In the genomic region with DNA sequence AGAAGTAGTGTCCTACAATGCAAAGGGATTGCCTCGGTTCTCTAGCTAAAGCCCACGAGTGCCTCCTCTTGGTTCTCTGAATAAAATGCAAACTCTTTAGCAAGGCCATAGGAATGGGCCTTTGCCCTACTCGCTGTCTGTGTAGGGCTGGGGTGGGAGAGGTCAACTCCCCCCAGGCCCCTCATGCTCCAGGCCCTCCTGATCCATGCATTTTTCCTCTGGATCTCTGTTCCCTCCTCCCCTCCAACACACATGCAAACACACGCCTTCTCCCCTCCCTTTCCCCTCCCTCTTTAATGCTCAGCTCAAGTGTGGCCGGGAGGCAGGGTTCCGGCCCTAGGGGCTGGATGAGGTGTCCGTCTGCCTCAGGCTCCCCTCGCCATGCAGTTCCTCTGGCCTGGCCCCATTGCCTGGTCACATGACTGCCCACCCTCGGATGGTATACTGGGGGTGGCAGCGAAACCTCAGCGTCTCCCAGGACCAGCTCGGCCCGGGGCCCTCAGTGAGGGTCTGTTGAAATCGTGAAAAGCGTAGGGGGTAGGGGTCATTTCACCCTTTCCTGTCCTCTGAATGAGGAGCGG, we compare ENCODE assay signal across 11 cellular contexts. TPM values are rescaled to one million over a fixed set of nuclear protein-coding genes. Genes with fewer than 3 reads are reported as not detected.
DNase-seq lines count a peak whose midpoint lies in the region; FAIRE-seq and TF ChIP-seq lines count a peak whose summit lies in the region.
"Had no signal": no experiment of that assay in that cellular context is flagged by ENCODE, and none has a peak within 500 bp of the region (broad histone marks: within the 10 kb centered on the region; RNA-seq: fewer than 3 reads in every experiment).

No MANE protein-coding gene starts in this region.

- no peak for TF ChIP-seq POLR2A in suprapubic skin (IDR thresholded peaks at IDR 0.05)
- no peak for TF ChIP-seq POLR2A in GM12892 (IDR thresholded peaks at IDR 0.05; ENCODE audit: low read depth, low read length)

- intact Hi-C loops in activated CD4-positive, alpha-beta memory T cell treated with anti-CD3 and anti-CD28 coated beads for 36 hours (cut with micrococcal nuclease) = loop anchor here (5.0 kb wide), 1 partner anchor 36 kb away; no protein-coding TSS in a partner anchor
- intact Hi-C loops in activated T-helper 1 cell treated with anti-CD3 and anti-CD28 coated beads, Interleukin-12 subunit alpha, Interleukin-12 subunit beta, Interleukin-2, Interleukin-4 antibody, amounts not matched to agents 30 ng/mL and 10 ng/mL and 1 ng/mL, durations not matched to agents 14 hours and 24 hours and 36 hours (cut with micrococcal nuclease) = no loop called here
- intact Hi-C loops in tibial artery (cut with DNase I; ENCODE audit: low total_unique reads) = no loop called here

- H3K9me3 Mint-ChIP-seq in activated CD4-positive, alpha-beta memory T cell treated with anti-CD3 and anti-CD28 coated beads, Interleukin-2, amount 10 ng/mL, durations not matched to agents 7 days and 5 days = no peaks in the 10 kb centered on the region
- H3K9me3 Mint-ChIP-seq in activated CD4-positive, alpha-beta memory T cell treated with anti-CD3 and anti-CD28 coated beads for 36 hours = no peaks in the 10 kb centered on the region
- no peaks in the 10 kb centered on the region for H3K9me3 Mint-ChIP-seq in activated T-helper 1 cell treated with anti-CD3 and anti-CD28 coated beads, Interleukin-12 subunit alpha, Interleukin-12 subunit beta, Interleukin-2, Interleukin-4 antibody, amounts not matched to agents 30 ng/mL and 10 ng/mL and 1 ng/mL, durations not matched to agents 14 hours and 24 hours and 36 hours

- in situ Hi-C loops in SK-MEL-5 (cut with HindIII; ENCODE audit: low pct_unique_long_range_greater_than_20kb, low sequenced_read_pairs) = loop anchor here (25.0 kb wide), 1 partner anchor 216 kb away; no protein-coding TSS in a partner anchor

- peak overlapping the region; percentile 55 for H3K27ac ChIP-seq in suprapubic skin
- H3K27ac ChIP-seq in tibial artery = no peak overlapping the region

- no peaks in the 10 kb centered on the region for H3K36me3 ChIP-seq in iPS-15b (ENCODE audit: control insufficient read depth, insufficient read depth, low read length)
- H3K36me3 ChIP-seq in suprapubic skin = no peaks in the 10 kb centered on the region
- H3K36me3 ChIP-seq in tibial artery = no peaks in the 10 kb centered on the region

- H3K36me3 Mint-ChIP-seq in activated CD4-positive, alpha-beta memory T cell treated with anti-CD3 and anti-CD28 coated beads, Interleukin-2, amount 10 ng/mL, durations not matched to agents 7 days and 5 days (ENCODE audit: low read depth) = no peaks in the 10 kb centered on the region
- H3K36me3 Mint-ChIP-seq in activated CD4-positive, alpha-beta memory T cell treated with anti-CD3 and anti-CD28 coated beads for 36 hours = no peaks in the 10 kb centered on the region
- H3K36me3 Mint-ChIP-seq in activated T-helper 1 cell treated with anti-CD3 and anti-CD28 coated beads, Interleukin-12 subunit alpha, Interleukin-12 subunit beta, Interleukin-2, Interleukin-4 antibody, amounts not matched to agents 30 ng/mL and 10 ng/mL and 1 ng/mL, durations not matched to agents 14 hours and 24 hours and 36 hours (ENCODE audit: low read depth) = no peaks in the 10 kb centered on the region

- no peak for FAIRE-seq in GM12892 (lab: Jason Lieb, UNC)

- H3K4me1 ChIP-seq in iPS-15b (ENCODE audit: control insufficient read depth, insufficient read depth, low read length) = peaks cover 6% of the 10 kb centered on the region
- H3K4me1 ChIP-seq in suprapubic skin = peaks cover 35% of the 10 kb centered on the region
- peaks cover 0 to 6% (median 0%) of the 10 kb centered on the region in 4 donors for H3K4me1 ChIP-seq in tibial artery

- CTCF ChIA-PET in activated CD4-positive, alpha-beta memory T cell treated with anti-CD3 and anti-CD28 coated beads, Interleukin-2, amount 10 ng/mL, durations not matched to agents 7 days and 5 days (lab: Charles Lee) = interaction anchor here (0.7 to 4.6 kb wide), 12 partner anchors 10 to 387 kb away, joined by 3 to 52 read pairs (median 3); partner anchors contain the start of gene KLF11
- CTCF ChIA-PET in activated CD4-positive, alpha-beta memory T cell treated with anti-CD3 and anti-CD28 coated beads for 36 hours (lab: Charles Lee) = interaction anchor here (0.6 to 3.1 kb wide), 10 partner anchors 20 to 259 kb away, joined by 3 to 15 read pairs (median 4); no protein-coding TSS in a partner anchor

- POLR2A ChIA-PET in activated CD4-positive, alpha-beta memory T cell treated with anti-CD3 and anti-CD28 coated beads, Interleukin-2, amount 10 ng/mL, durations not matched to agents 7 days and 5 days (lab: Charles Lee) = interaction anchor here (0.6 to 5.2 kb wide), 17 partner anchors 9 to 606 kb away, joined by 3 to 88 read pairs (median 5); partner anchors contain the start of genes ADAM17, ITGB1BP1, KLF11 and TAF1B
- POLR2A ChIA-PET in activated CD4-positive, alpha-beta memory T cell treated with anti-CD3 and anti-CD28 coated beads for 36 hours (lab: Charles Lee) = no interaction called here

- no peak for DNase-seq in activated CD4-positive, alpha-beta memory T cell treated with anti-CD3 and anti-CD28 coated beads, Interleukin-2, amount 10 ng/mL, durations not matched to agents 7 days and 5 days
- DNase-seq in activated CD4-positive, alpha-beta memory T cell treated with anti-CD3 and anti-CD28 coated beads for 36 hours = no peak
- DNase-seq in SK-MEL-5 (ENCODE audit: low read depth, low spot score) (peak; percentile 72), suprapubic skin (ENCODE audit: low spot score in 2 of 2) (no peak), tibial artery (no peak), GM12892 (ENCODE audit: insufficient read length) (no peak)
- no peak for DNase-seq in activated T-helper 1 cell treated with anti-CD3 and anti-CD28 coated beads, Interleukin-12 subunit alpha, Interleukin-12 subunit beta, Interleukin-2, Interleukin-4 antibody, amounts not matched to agents 30 ng/mL and 10 ng/mL and 1 ng/mL, durations not matched to agents 14 hours and 24 hours and 36 hours (ENCODE audit: low spot score)
- DNase-seq: amniotic stem cell, HCEC 1CT had no signal

- WGBS in suprapubic skin = 78% methylated on average over 16 of the region's 16 CpGs

- no peak overlapping the region for H3K9ac ChIP-seq in iPS-15b (ENCODE audit: low read depth, low read length)

- H3K27me3 ChIP-seq in iPS-15b (ENCODE audit: control insufficient read depth, insufficient read depth, low read length) = no peaks in the 10 kb centered on the region
- no peaks in the 10 kb centered on the region for H3K27me3 ChIP-seq in suprapubic skin
- no peaks in the 10 kb centered on the region for H3K27me3 ChIP-seq in tibial artery

- H3K4me3 Mint-ChIP-seq in activated CD4-positive, alpha-beta memory T cell treated with anti-CD3 and anti-CD28 coated beads, Interleukin-2, amount 10 ng/mL, durations not matched to agents 7 days and 5 days = no peak overlapping the region
- H3K4me3 Mint-ChIP-seq in activated CD4-positive, alpha-beta memory T cell treated with anti-CD3 and anti-CD28 coated beads for 36 hours = no peak overlapping the region
- no peak overlapping the region for H3K4me3 Mint-ChIP-seq in activated T-helper 1 cell treated with anti-CD3 and anti-CD28 coated beads, Interleukin-12 subunit alpha, Interleukin-12 subunit beta, Interleukin-2, Interleukin-4 antibody, amounts not matched to agents 30 ng/mL and 10 ng/mL and 1 ng/mL, durations not matched to agents 14 hours and 24 hours and 36 hours

- TF ChIP-seq CTCF in suprapubic skin (IDR thresholded peaks at IDR 0.05) (no peak), tibial artery (IDR thresholded peaks at IDR 0.05) (no peak)

- H3K4me3 ChIP-seq in iPS-15b (ENCODE audit: low read depth, low read length) (peak overlapping the region; percentile 30), suprapubic skin (no peak overlapping the region), tibial artery (no peak overlapping the region)
- H3K4me3 ChIP-seq: mucosa of descending colon had no signal

- no peaks in the 10 kb centered on the region for H3K9me3 ChIP-seq in iPS-15b (ENCODE audit: control insufficient read depth, insufficient read depth, low read length)
- H3K9me3 ChIP-seq in suprapubic skin = no peaks in the 10 kb centered on the region
- H3K9me3 ChIP-seq in tibial artery = no peaks in the 10 kb centered on the region
- H3K9me3 ChIP-seq: mucosa of descending colon had no signal

- TF ChIP-seq EP300 in suprapubic skin (IDR thresholded peaks at IDR 0.05) = no peak

- H3K27me3 Mint-ChIP-seq in activated CD4-positive, alpha-beta memory T cell treated with anti-CD3 and anti-CD28 coated beads, Interleukin-2, amount 10 ng/mL, durations not matched to agents 7 days and 5 days = no peaks in the 10 kb centered on the region
- H3K27me3 Mint-ChIP-seq in activated CD4-positive, alpha-beta memory T cell treated with anti-CD3 and anti-CD28 coated beads for 36 hours = no peaks in the 10 kb centered on the region
- peaks cover 4% of the 10 kb centered on the region for H3K27me3 Mint-ChIP-seq in activated T-helper 1 cell treated with anti-CD3 and anti-CD28 coated beads, Interleukin-12 subunit alpha, Interleukin-12 subunit beta, Interleukin-2, Interleukin-4 antibody, amounts not matched to agents 30 ng/mL and 10 ng/mL and 1 ng/mL, durations not matched to agents 14 hours and 24 hours and 36 hours (ENCODE audit: insufficient read depth)

- H3K27ac Mint-ChIP-seq in activated CD4-positive, alpha-beta memory T cell treated with anti-CD3 and anti-CD28 coated beads, Interleukin-2, amount 10 ng/mL, durations not matched to agents 7 days and 5 days = peak overlapping the region; percentile 79
- H3K27ac Mint-ChIP-seq in activated CD4-positive, alpha-beta memory T cell treated with anti-CD3 and anti-CD28 coated beads for 36 hours = no peak overlapping the region
- no peak overlapping the region for H3K27ac Mint-ChIP-seq in activated T-helper 1 cell treated with anti-CD3 and anti-CD28 coated beads, Interleukin-12 subunit alpha, Interleukin-12 subunit beta, Interleukin-2, Interleukin-4 antibody, amounts not matched to agents 30 ng/mL and 10 ng/mL and 1 ng/mL, durations not matched to agents 14 hours and 24 hours and 36 hours

- peaks cover 34% of the 10 kb centered on the region for H3K4me1 Mint-ChIP-seq in activated CD4-positive, alpha-beta memory T cell treated with anti-CD3 and anti-CD28 coated beads, Interleukin-2, amount 10 ng/mL, durations not matched to agents 7 days and 5 days
- H3K4me1 Mint-ChIP-seq in activated CD4-positive, alpha-beta memory T cell treated with anti-CD3 and anti-CD28 coated beads for 36 hours (ENCODE audit: low read depth) = peaks cover 19% of the 10 kb centered on the region
- peaks cover 21% of the 10 kb centered on the region for H3K4me1 Mint-ChIP-seq in activated T-helper 1 cell treated with anti-CD3 and anti-CD28 coated beads, Interleukin-12 subunit alpha, Interleukin-12 subunit beta, Interleukin-2, Interleukin-4 antibody, amounts not matched to agents 30 ng/mL and 10 ng/mL and 1 ng/mL, durations not matched to agents 14 hours and 24 hours and 36 hours (ENCODE audit: low read depth)

RNA-seq across cellular contexts. Expression of gene KLF11, which starts 14.9 kb away (rescaled TPM):
- total RNA-seq in activated CD4-positive, alpha-beta memory T cell treated with anti-CD3 and anti-CD28 coated beads, Interleukin-2, amount 10 ng/mL, durations not matched to agents 7 days and 5 days = 10 to 100 TPM; 14.4 to 16.0 TPM
- total RNA-seq in activated CD4-positive, alpha-beta memory T cell treated with anti-CD3 and anti-CD28 coated beads for 36 hours = 1 to 10 TPM; 5.6 to 6.1 TPM
- total RNA-seq in SK-MEL-5 (2014; rRNA removed; shearing (Covaris generic)) = 10.9 and 11.0 TPM in 2 replicates
- 18.5 and 21.8 TPM in 2 replicates for polyA plus RNA-seq in SK-MEL-5 (2015; cell fraction: cytosol; rRNA removed)
- polyA plus RNA-seq in SK-MEL-5 (2015; cell fraction: nucleus; rRNA removed) = 15.4 and 16.7 TPM in 2 replicates
- total RNA-seq in suprapubic skin = 10 to 100 TPM; 48.6 to 81.6 (median 58.8) TPM
- 7.8 and 10.8 TPM in 2 replicates for total RNA-seq in activated T-helper 1 cell treated with anti-CD3 and anti-CD28 coated beads, Interleukin-12 subunit alpha, Interleukin-12 subunit beta, Interleukin-2, Interleukin-4 antibody, amounts not matched to agents 30 ng/mL and 10 ng/mL and 1 ng/mL, durations not matched to agents 14 hours and 24 hours and 36 hours
- 2.2 TPM for polyA plus RNA-seq in GM12892 (2012; ENCODE audit: missing spikeins)

RNA-seq across cellular contexts. Expression of gene CYS1, which starts 51.7 kb away (rescaled TPM):
- total RNA-seq in activated CD4-positive, alpha-beta memory T cell treated with anti-CD3 and anti-CD28 coated beads, Interleukin-2, amount 10 ng/mL, durations not matched to agents 7 days and 5 days = under 1 TPM; 0.40 to 0.71 TPM
- under 1 TPM in 1 of 2 experiments, not detected in 1; 0.07 TPM for total RNA-seq in activated CD4-positive, alpha-beta memory T cell treated with anti-CD3 and anti-CD28 coated beads for 36 hours
- total RNA-seq in SK-MEL-5 (2014; rRNA removed; shearing (Covaris generic)) = 0.27 and 0.29 TPM in 2 replicates
- polyA plus RNA-seq in SK-MEL-5 (2015; cell fraction: cytosol; rRNA removed) = 0.09 and 0.11 TPM in 2 replicates
- not detected in 2 replicates for polyA plus RNA-seq in SK-MEL-5 (2015; cell fraction: nucleus; rRNA removed)
- 1 to 10 TPM in 1 of 4 donors, under 1 TPM in 1, not detected in 2; 0.32 to 1.8 TPM for total RNA-seq in suprapubic skin
- total RNA-seq in activated T-helper 1 cell treated with anti-CD3 and anti-CD28 coated beads, Interleukin-12 subunit alpha, Interleukin-12 subunit beta, Interleukin-2, Interleukin-4 antibody, amounts not matched to agents 30 ng/mL and 10 ng/mL and 1 ng/mL, durations not matched to agents 14 hours and 24 hours and 36 hours = 0.56 and 0.70 TPM in 2 replicates
- polyA plus RNA-seq in GM12892 (2012; ENCODE audit: missing spikeins) = 2.6 TPM
